In the genomic region with DNA sequence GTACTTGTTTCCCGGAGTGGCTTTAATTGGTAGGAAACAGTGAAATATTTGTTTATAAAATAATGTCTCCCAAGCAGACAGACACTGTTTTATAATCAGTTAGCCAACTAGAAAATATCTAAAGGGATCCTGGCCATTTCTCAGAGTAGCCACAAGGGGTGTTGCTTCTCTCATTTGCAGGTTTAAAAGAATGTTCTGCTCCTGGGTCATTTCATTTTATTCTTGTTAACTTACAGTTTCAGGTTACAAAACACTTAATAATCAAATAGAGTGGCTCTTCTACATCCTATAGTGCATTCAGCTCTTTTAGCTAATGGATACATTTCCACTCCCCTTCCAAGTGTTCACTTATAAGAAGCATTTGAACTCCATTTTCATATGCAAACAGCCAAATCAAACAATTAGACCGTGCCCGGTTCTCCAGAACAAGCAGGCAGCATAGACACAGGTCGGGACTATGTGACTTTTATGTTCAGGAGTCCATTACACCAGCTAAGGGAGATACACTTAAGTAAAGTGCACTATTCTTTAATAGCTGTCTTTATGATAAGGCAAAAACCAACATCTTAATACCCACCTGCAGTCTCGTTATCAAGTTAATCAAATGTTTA, we compare ENCODE assay signal across 8 cellular contexts.
DNase-seq lines count a peak whose midpoint lies in the region; ATAC-seq, FAIRE-seq and TF ChIP-seq lines count a peak whose summit lies in the region.

No MANE protein-coding gene starts in this region.

- H3K9me3 ChIP-seq in ovary, result no peaks in the 10 kb centered on the region

- peak; percentile 96 for FAIRE-seq in islet of Langerhans (lab: Jason Lieb, UNC)

- TF ChIP-seq CTCF in AG10803 (conservative IDR thresholded peaks at IDR 0.05; ENCODE audit: low read length) (peak; percentile 59), HL-60 (IDR thresholded peaks at IDR 0.05; ENCODE audit: insufficient read depth, low read length) (peak; percentile 15), ovary (IDR thresholded peaks at IDR 0.05) (no peak)

- H3K4me3 ChIP-seq in AG10803 (ENCODE audit: low read length) (no peak overlapping the region), HL-60 (replicated peaks; ENCODE audit: insufficient read depth, low read length) (no peak overlapping the region), ovary (no peak overlapping the region)

- no peaks in the 10 kb centered on the region for H3K4me1 ChIP-seq in ovary (ENCODE audit: insufficient read depth)

- DNase-seq in AG10803 (ENCODE audit: low read depth) (no peak), HL-60 (ENCODE audit: low read depth in 1 of 2, low spot score in 1 of 2) (no peak), SK-MEL-5 (ENCODE audit: low read depth, low spot score) (peak; percentile 42), ovary (no peak)
- DNase-seq in activated effector memory CD4-positive, alpha-beta T cell treated with Interleukin-2 at 50 U/mL for 16 hours, result no peak

- H3K27ac ChIP-seq in HL-60 (replicated peaks) (no peak overlapping the region), ovary (no peak overlapping the region)

- in situ Hi-C loops in SK-MEL-5 (cut with HindIII; ENCODE audit: low pct_unique_long_range_greater_than_20kb, low sequenced_read_pairs), result no loop called here

- intact Hi-C loops in ovary (cut with DNase I), result no loop called here

- 62 to 76% (median 62%) methylated on average over 5 of the region's 5 CpGs for WGBS in ovary, 3 donors

- TF ChIP-seq EP300 in ovary (IDR thresholded peaks at IDR 0.05), result no peak

- TF ChIP-seq POLR2A in ovary (IDR thresholded peaks at IDR 0.05), result no peak

- ATAC-seq in GM19463 (IDR thresholded peaks at IDR 0.05; ENCODE audit: unreplicated experiment), result no peak
- ATAC-seq in HG03520 (IDR thresholded peaks at IDR 0.05; ENCODE audit: unreplicated experiment), result no peak

- no peaks in the 10 kb centered on the region for H3K36me3 ChIP-seq in ovary

- peaks cover 2% of the 10 kb centered on the region for H3K27me3 ChIP-seq in HL-60 (ENCODE audit: insufficient read depth, poor library complexity, severe bottlenecking)
- no peaks in the 10 kb centered on the region for H3K27me3 ChIP-seq in ovary

Comparison
In these comparisons a context has a peak if more than half of its experiments do, and no peak if none do; other contexts are left out.
1. CTCF ChIP-seq: peak in AG10803 (single experiment) and HL-60 (single experiment); none in ovary (0 of 3).